In genomic region chr16:4098496-4098895, GRCh38 we compare ENCODE assay signal across 2 cellular contexts.
TF ChIP-seq lines count a peak whose summit lies in the region.

No MANE protein-coding gene starts in this region.

TF ChIP-seq in WTC11, 78 proteins besides CTCF, POLR2A, EP300 and RAD21 (continued from another document):
- no peak for TF ChIP-seq USF1 (CRISPR knock-in tag; IDR thresholded peaks at IDR 0.05)
- no peak for TF ChIP-seq FOXJ3 (CRISPR knock-in tag; IDR thresholded peaks at IDR 0.05; ENCODE audit: borderline replicate concordance)
- TF ChIP-seq KAT7 (CRISPR knock-in tag; IDR thresholded peaks at IDR 0.05; ENCODE audit: borderline replicate concordance) = no peak

TF ChIP-seq in HEK293T, 16 proteins besides CTCF, POLR2A, EP300 and RAD21 (continued from another document):
- TF ChIP-seq SP1 (IDR thresholded peaks at IDR 0.05) (no peak), FOXK2 (IDR thresholded peaks at IDR 0.05) (no peak), HDGF (IDR thresholded peaks at IDR 0.05; ENCODE audit: borderline replicate concordance) (no peak), L3MBTL2 (conservative IDR thresholded peaks at IDR 0.05) (no peak), ARNT (IDR thresholded peaks at IDR 0.05) (no peak), LEF1 (IDR thresholded peaks at IDR 0.05; ENCODE audit: borderline replicate concordance) (no peak), FOXA1 (IDR thresholded peaks at IDR 0.05) (no peak), CTBP1 (IDR thresholded peaks at IDR 0.05; ENCODE audit: borderline replicate concordance) (no peak), NFRKB (IDR thresholded peaks at IDR 0.05) (no peak), BHLHE40 (IDR thresholded peaks at IDR 0.05; ENCODE audit: borderline replicate concordance) (no peak)
